Comparison of ENCODE assay signal across 23 cellular contexts in the genomic region with DNA sequence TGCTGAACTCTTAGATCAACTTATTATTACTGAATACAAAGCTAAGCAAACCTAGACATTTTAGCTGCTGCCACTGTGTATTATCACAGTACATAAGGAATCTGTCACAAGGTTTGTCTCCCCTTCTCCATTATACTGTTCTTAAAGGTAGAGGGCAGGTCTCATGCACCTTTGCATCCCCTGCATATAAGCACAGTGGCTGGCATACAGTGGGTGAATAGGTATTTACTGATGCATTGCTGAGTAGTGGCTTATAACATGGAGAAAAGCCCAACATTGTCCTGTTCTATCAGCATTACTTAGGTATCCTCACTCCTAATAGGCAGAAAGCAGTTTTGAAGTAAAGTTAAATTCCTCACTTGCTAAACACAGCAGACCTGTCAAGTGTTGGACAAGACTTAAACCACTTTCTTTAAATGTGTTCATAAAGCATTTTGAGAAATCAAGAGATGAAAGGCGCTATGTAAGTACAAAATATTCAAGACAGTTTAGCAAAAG.
"Had no signal": no experiment of that assay in that cellular context is flagged by ENCODE, and none has a peak within 500 bp of the region (broad histone marks: within the 10 kb centered on the region; RNA-seq: fewer than 3 reads in every experiment).

No MANE protein-coding gene starts in this region.

- ATAC-seq: left cardiac atrium; left ventricle myocardium superior; psoas muscle; stimulated activated naive B cell treated with anti-CD40 and anti-IgM and Interleukin-4, amounts not matched to agents 10 μg/mL and 1 μg/mL and 100 μg/mL, for 72 hours; stimulated activated naive CD8-positive, alpha-beta T cell treated with anti-CD3 and anti-CD28 coated beads, Interleukin-15, amount 100 ng/mL, for 72 hours had no signal

- H3K27me3 Mint-ChIP-seq: naive B cell; stimulated activated naive B cell treated with anti-CD40 and anti-IgM and Interleukin-4, amounts not matched to agents 10 μg/mL and 1 μg/mL and 100 μg/mL, for 72 hours had no signal

- H2AFZ ChIP-seq: hepatocyte had no signal

- H3K27ac Mint-ChIP-seq: stimulated activated naive B cell treated with anti-CD40 and anti-IgM and Interleukin-4, amounts not matched to agents 10 μg/mL and 1 μg/mL and 100 μg/mL, for 72 hours; stimulated activated naive CD8-positive, alpha-beta T cell treated with anti-CD3 and anti-CD28 coated beads, Interleukin-15, amount 100 ng/mL, for 72 hours had no signal

- H3K4me2 ChIP-seq: hepatocyte had no signal

- DNase-seq: effector memory CD4-positive, alpha-beta T cell; head of caudate nucleus; kidney; left cardiac atrium; left ventricle myocardium superior; mesendoderm; naive B cell; psoas muscle; retina; sigmoid colon; stimulated activated CD4-positive, alpha-beta T cell treated with anti-CD3 and anti-CD28 coated beads, Interleukin-2, amount 100 ng/mL, for 24 hours; stimulated activated CD4-positive, alpha-beta T cell treated with anti-CD3 and anti-CD28 coated beads, Interleukin-4, amount 100 ng/mL, for 4 hours; stimulated activated naive B cell treated with anti-CD40 and anti-IgM and Interleukin-4, amounts not matched to agents 10 μg/mL and 1 μg/mL and 100 μg/mL, for 72 hours; stimulated activated naive CD8-positive, alpha-beta T cell treated with anti-CD3 and anti-CD28 coated beads, Interleukin-15, amount 100 ng/mL, for 72 hours; testis; transverse colon had no signal

- H3K4me1 Mint-ChIP-seq: stimulated activated naive CD8-positive, alpha-beta T cell treated with anti-CD3 and anti-CD28 coated beads, Interleukin-15, amount 100 ng/mL, for 72 hours had no signal

- FAIRE-seq: endometrium, kidney had no signal

- H3K27ac ChIP-seq: epithelial cell of prostate, esophagus muscularis mucosa, hepatocyte, neutrophil, psoas muscle, sigmoid colon, skin epidermis, testis, transverse colon had no signal

- H3K4me3 Mint-ChIP-seq: naive B cell; stimulated activated naive B cell treated with anti-CD40 and anti-IgM and Interleukin-4, amounts not matched to agents 10 μg/mL and 1 μg/mL and 100 μg/mL, for 72 hours; stimulated activated naive CD8-positive, alpha-beta T cell treated with anti-CD3 and anti-CD28 coated beads, Interleukin-15, amount 100 ng/mL, for 72 hours had no signal

- H3K27me3 ChIP-seq: esophagus muscularis mucosa, hepatocyte, neutrophil, sigmoid colon, testis, transverse colon had no signal

- H3K4me3 ChIP-seq: esophagus muscularis mucosa, hepatocyte, lung, psoas muscle, sigmoid colon, skin epidermis, testis, transverse colon had no signal

- H3K9me3 ChIP-seq: esophagus muscularis mucosa, neutrophil, psoas muscle, sigmoid colon, testis, transverse colon had no signal

- H3K4me1 ChIP-seq: esophagus muscularis mucosa, psoas muscle, sigmoid colon, testis, transverse colon had no signal

- H3K9me3 Mint-ChIP-seq: naive B cell; stimulated activated naive B cell treated with anti-CD40 and anti-IgM and Interleukin-4, amounts not matched to agents 10 μg/mL and 1 μg/mL and 100 μg/mL, for 72 hours; stimulated activated naive CD8-positive, alpha-beta T cell treated with anti-CD3 and anti-CD28 coated beads, Interleukin-15, amount 100 ng/mL, for 72 hours had no signal
